9 cellular contexts compared by ENCODE assay signal in genomic region chr13:48828962-48829405, GRCh38.
DNase-seq lines count a peak whose midpoint lies in the region; ATAC-seq and TF ChIP-seq lines count a peak whose summit lies in the region.
"Had no signal": no experiment of that assay in that cellular context is flagged by ENCODE, and none has a peak within 500 bp of the region (broad histone marks: within the 10 kb centered on the region; RNA-seq: fewer than 3 reads in every experiment).

No MANE protein-coding gene starts in this region.

- no peaks in the 10 kb centered on the region for H3K9me3 ChIP-seq in adrenal gland (replicated peaks in 1 of 3)

- no peaks in the 10 kb centered on the region for H3K36me3 ChIP-seq in adrenal gland (replicated peaks in 1 of 2)

- no peak overlapping the region for H3K27ac Mint-ChIP-seq in activated T-cell treated with anti-CD3 and anti-CD28 coated beads, Interleukin-2, amount 50 U/mL, for 72 hours
- H3K27ac Mint-ChIP-seq in progenitor cell of endocrine pancreas = peak overlapping the region; percentile 47

- H3K27me3 Mint-ChIP-seq in activated T-cell treated with anti-CD3 and anti-CD28 coated beads, Interleukin-2, amount 50 U/mL, for 72 hours (ENCODE audit: low read depth) = no peaks in the 10 kb centered on the region
- peaks cover 12% of the 10 kb centered on the region for H3K27me3 Mint-ChIP-seq in progenitor cell of endocrine pancreas

- intact Hi-C loops in adrenal gland (cut with DNase I) = no loop called here

- H3K9me3 Mint-ChIP-seq in activated T-cell treated with anti-CD3 and anti-CD28 coated beads, Interleukin-2, amount 50 U/mL, for 72 hours = peaks cover 11 to 15% of the 10 kb centered on the region in 2 donors
- peaks cover 18% of the 10 kb centered on the region for H3K9me3 Mint-ChIP-seq in progenitor cell of endocrine pancreas (ENCODE audit: low read depth)

- no peak for TF ChIP-seq CTCF in progenitor cell of endocrine pancreas (IDR thresholded peaks at IDR 0.05; ENCODE audit: unreplicated experiment)
- no peak for TF ChIP-seq CTCF in adrenal gland (IDR thresholded peaks at IDR 0.05)
- no peak for TF ChIP-seq CTCF in GM10266 (IDR thresholded peaks at IDR 0.05; ENCODE audit: control insufficient read depth, insufficient read depth, low read depth, missing control alignments)

- peak; percentile 1 for DNase-seq in DMS 273 (lab: John Stamatoyannopoulos, UW; ENCODE audit: unreplicated experiment)
- DNase-seq in DMS 273 treated with DMSO at 0.1 percent for 48 hours (lab: John Stamatoyannopoulos, UW) = no peak
- DNase-seq in NCI-H1417 (lab: John Stamatoyannopoulos, UW) = peak; percentile 73 to 93 (median 86)
- no peak for DNase-seq in activated T-cell treated with anti-CD3 and anti-CD28 coated beads, Interleukin-2, amount 50 U/mL, for 72 hours
- no peak for DNase-seq in progenitor cell of endocrine pancreas (ENCODE audit: low spot score, unreplicated experiment)
- DNase-seq in adrenal gland = no peak
- DNase-seq in GM10266 (ENCODE audit: extremely low spot score) = no peak

- TF ChIP-seq POLR2A in adrenal gland (IDR thresholded peaks at IDR 0.05) = no peak

- H3K27me3 ChIP-seq in adrenal gland = no peaks in the 10 kb centered on the region

- peak overlapping the region in 1 of 5 donors; percentile 35 for H3K27ac ChIP-seq in adrenal gland
- H3K27ac ChIP-seq: 22Rv1 had no signal

- no peaks in the 10 kb centered on the region for H3K4me1 ChIP-seq in adrenal gland (replicated peaks in 1 of 2)

- H3K4me3 ChIP-seq in adrenal gland = no peak overlapping the region

- peak overlapping the region; percentile 33 to 60 for H3K4me3 Mint-ChIP-seq in activated T-cell treated with anti-CD3 and anti-CD28 coated beads, Interleukin-2, amount 50 U/mL, for 72 hours
- H3K4me3 Mint-ChIP-seq in progenitor cell of endocrine pancreas (ENCODE audit: low read depth) = no peak overlapping the region

- H3K36me3 Mint-ChIP-seq in activated T-cell treated with anti-CD3 and anti-CD28 coated beads, Interleukin-2, amount 50 U/mL, for 72 hours (ENCODE audit: insufficient read depth in 2 of 2) = peaks cover 18 to 20% of the 10 kb centered on the region in 2 donors
- peaks cover 7% of the 10 kb centered on the region for H3K36me3 Mint-ChIP-seq in progenitor cell of endocrine pancreas (ENCODE audit: insufficient read depth)

- peak; percentile 78 to 81 for ATAC-seq in activated T-cell treated with anti-CD3 and anti-CD28 coated beads, Interleukin-2, amount 50 U/mL, for 72 hours (replicated peaks in 1 of 2)
- ATAC-seq in GM18858 (IDR thresholded peaks at IDR 0.05; ENCODE audit: unreplicated experiment) = no peak

- 36 to 64% (median 50%) methylated on average over 2 of the region's 2 CpGs for WGBS in adrenal gland, 4 donors

- H3K4me1 Mint-ChIP-seq in activated T-cell treated with anti-CD3 and anti-CD28 coated beads, Interleukin-2, amount 50 U/mL, for 72 hours (ENCODE audit: low read depth) = peaks cover 40% of the 10 kb centered on the region
- H3K4me1 Mint-ChIP-seq in progenitor cell of endocrine pancreas (ENCODE audit: low read depth) = peaks cover 6% of the 10 kb centered on the region

Comparison
In these comparisons a context has a peak if more than half of its experiments do, and no peak if none do; other contexts are left out.
1. DNase-seq: peak in DMS 273 (single experiment) and NCI-H1417 (3 of 3); none in DMS 273 treated with DMSO at 0.1 percent for 48 hours (single experiment), activated T-cell treated with anti-CD3 and anti-CD28 coated beads, Interleukin-2, amount 50 U/mL, for 72 hours (0 of 2), progenitor cell of endocrine pancreas (single experiment), adrenal gland (0 of 7) and GM10266 (single experiment).